ENCODE assay signal across 17 cellular contexts in genomic region chr11:68525320-68525719, GRCh38.
A peak's percentile ranks its signal among the peaks of the same experiment; 100 is the strongest.
DNase-seq lines count a peak whose midpoint lies in the region; ATAC-seq and TF ChIP-seq lines count a peak whose summit lies in the region.
"Had no signal": no experiment of that assay in that cellular context is flagged by ENCODE, and none has a peak within 500 bp of the region (broad histone marks: within the 10 kb centered on the region; RNA-seq: fewer than 3 reads in every experiment).

No MANE protein-coding gene starts in this region.

- CTCF ChIA-PET in CD4-positive, alpha-beta memory T cell (lab: Charles Lee; ENCODE audit: partially characterized antibody) = interaction anchor here (0.7 to 1.1 kb wide), 2 partner anchors 18 to 60 kb away, joined by 3 read pairs; no protein-coding TSS in a partner anchor

- TF ChIP-seq POLR2A in Peyer's patch (IDR thresholded peaks at IDR 0.05) = no peak

- H3K4me3 Mint-ChIP-seq in activated T-cell treated with anti-CD3 and anti-CD28 coated beads, Interleukin-2, amount 50 U/mL, for 24 hours = no peak overlapping the region
- no peak overlapping the region for H3K4me3 Mint-ChIP-seq in activated T-cell treated with anti-CD3 and anti-CD28 coated beads, Interleukin-2, amount 50 U/mL, for 72 hours
- H3K4me3 Mint-ChIP-seq in CD4-positive, alpha-beta memory T cell = no peak overlapping the region

- POLR2A ChIA-PET in CD4-positive, alpha-beta memory T cell (lab: Charles Lee; ENCODE audit: partially characterized antibody) = no interaction called here

- peaks cover 100% of the 10 kb centered on the region for H3K36me3 Mint-ChIP-seq in activated T-cell treated with anti-CD3 and anti-CD28 coated beads, Interleukin-2, amount 50 U/mL, for 24 hours (ENCODE audit: low read depth)
- H3K36me3 Mint-ChIP-seq in activated T-cell treated with anti-CD3 and anti-CD28 coated beads, Interleukin-2, amount 50 U/mL, for 72 hours (ENCODE audit: insufficient read depth in 2 of 2) = peaks cover 18 to 53% of the 10 kb centered on the region in 2 donors
- H3K36me3 Mint-ChIP-seq in CD4-positive, alpha-beta memory T cell = peaks cover 82 to 87% of the 10 kb centered on the region in 2 donors

- H3K36me3 ChIP-seq in psoas muscle (ENCODE audit: insufficient read depth in 1 of 2, low read depth in 1 of 2) (peaks cover 3 to 77% of the 10 kb centered on the region in 2 donors), Peyer's patch (peaks cover 0 to 31% (median 0%) of the 10 kb centered on the region in 3 donors)
- peaks cover 26% of the 10 kb centered on the region for H3K36me3 ChIP-seq in CD4-positive, alpha-beta memory T cell (ENCODE audit: insufficient read depth, low read length)

- 69 to 82% (median 75%) methylated on average over 3 of the region's 3 CpGs for WGBS in psoas muscle, 3 donors

- H3K4me1 Mint-ChIP-seq in activated T-cell treated with anti-CD3 and anti-CD28 coated beads, Interleukin-2, amount 50 U/mL, for 24 hours (ENCODE audit: low read depth) = peaks cover 89% of the 10 kb centered on the region
- H3K4me1 Mint-ChIP-seq in activated T-cell treated with anti-CD3 and anti-CD28 coated beads, Interleukin-2, amount 50 U/mL, for 72 hours (ENCODE audit: low read depth) = peaks cover 79% of the 10 kb centered on the region
- H3K4me1 Mint-ChIP-seq in CD4-positive, alpha-beta memory T cell = peaks cover 64 to 95% (median 78%) of the 10 kb centered on the region in 4 donors

- ATAC-seq in activated T-cell treated with anti-CD3 and anti-CD28 coated beads, Interleukin-2, amount 50 U/mL, for 72 hours (replicated peaks in 1 of 2) = no peak
- ATAC-seq in left colon (peak; percentile 83), psoas muscle (no peak), HG03025 (IDR thresholded peaks at IDR 0.05; ENCODE audit: low FRiP score, unreplicated experiment) (no peak)
- ATAC-seq: Right ventricle myocardium inferior had no signal

- H3K27ac Mint-ChIP-seq in activated T-cell treated with anti-CD3 and anti-CD28 coated beads, Interleukin-2, amount 50 U/mL, for 24 hours = peak overlapping the region; percentile 46
- H3K27ac Mint-ChIP-seq in activated T-cell treated with anti-CD3 and anti-CD28 coated beads, Interleukin-2, amount 50 U/mL, for 72 hours = no peak overlapping the region
- H3K27ac Mint-ChIP-seq in CD4-positive, alpha-beta memory T cell = peak overlapping the region in 2 of 7 donors; percentile 11 to 77

- intact Hi-C loops in left colon (cut with DNase I, micrococcal nuclease) = no loop called here
- intact Hi-C loops in psoas muscle (cut with DNase I) = loop anchor here (1.0 to 10.0 kb wide), 2 partner anchors 30 to 61 kb away; partner anchors contain the start of gene PPP6R3 (in 1 of the 2)
- intact Hi-C loops in CD4-positive, alpha-beta memory T cell (cut with micrococcal nuclease) = no loop called here

- H3K9me3 Mint-ChIP-seq in activated T-cell treated with anti-CD3 and anti-CD28 coated beads, Interleukin-2, amount 50 U/mL, for 24 hours = no peaks in the 10 kb centered on the region
- no peaks in the 10 kb centered on the region for H3K9me3 Mint-ChIP-seq in activated T-cell treated with anti-CD3 and anti-CD28 coated beads, Interleukin-2, amount 50 U/mL, for 72 hours
- no peaks in the 10 kb centered on the region for H3K9me3 Mint-ChIP-seq in CD4-positive, alpha-beta memory T cell

- no peak for DNase-seq in activated T-cell treated with anti-CD3 and anti-CD28 coated beads, Interleukin-2, amount 50 U/mL, for 24 hours
- DNase-seq in activated T-cell treated with anti-CD3 and anti-CD28 coated beads, Interleukin-2, amount 50 U/mL, for 72 hours = no peak
- no peak for DNase-seq in left colon
- DNase-seq in psoas muscle = no peak
- DNase-seq in coronary artery (ENCODE audit: low spot score) = no peak
- DNase-seq in CD4-positive, alpha-beta memory T cell = no peak
- DNase-seq in Peyer's patch = no peak
- DNase-seq: 8988T, DND-41, NCI-H1048, NCI-H146, NCI-H2081, NCI-H510A, NCI-H774 had no signal

- peaks cover 71% of the 10 kb centered on the region for H3K4me1 ChIP-seq in psoas muscle
- peaks cover 38% of the 10 kb centered on the region for H3K4me1 ChIP-seq in CD4-positive, alpha-beta memory T cell (ENCODE audit: insufficient read depth, low read length)
- peaks cover 0 to 46% (median 2%) of the 10 kb centered on the region in 4 donors for H3K4me1 ChIP-seq in Peyer's patch

- no peaks in the 10 kb centered on the region for H3K27me3 Mint-ChIP-seq in activated T-cell treated with anti-CD3 and anti-CD28 coated beads, Interleukin-2, amount 50 U/mL, for 24 hours
- H3K27me3 Mint-ChIP-seq in activated T-cell treated with anti-CD3 and anti-CD28 coated beads, Interleukin-2, amount 50 U/mL, for 72 hours (ENCODE audit: low read depth) = no peaks in the 10 kb centered on the region
- no peaks in the 10 kb centered on the region for H3K27me3 Mint-ChIP-seq in CD4-positive, alpha-beta memory T cell

- no peak overlapping the region for H3K4me3 ChIP-seq in psoas muscle
- no peak overlapping the region for H3K4me3 ChIP-seq in coronary artery
- H3K4me3 ChIP-seq in CD4-positive, alpha-beta memory T cell (ENCODE audit: low read length in 2 of 2) = no peak overlapping the region
- no peak overlapping the region for H3K4me3 ChIP-seq in Peyer's patch
- H3K4me3 ChIP-seq: PC-9 had no signal

- no peaks in the 10 kb centered on the region for H3K27me3 ChIP-seq in psoas muscle (ENCODE audit: insufficient read depth in 3 of 3, low read length in 2 of 3)
- H3K27me3 ChIP-seq in CD4-positive, alpha-beta memory T cell (ENCODE audit: insufficient read depth, low read length) = no peaks in the 10 kb centered on the region
- no peaks in the 10 kb centered on the region for H3K27me3 ChIP-seq in Peyer's patch

- TF ChIP-seq CTCF in psoas muscle (IDR thresholded peaks at IDR 0.05) (no peak), coronary artery (IDR thresholded peaks at IDR 0.05) (no peak), Peyer's patch (IDR thresholded peaks at IDR 0.05) (no peak)

- H3K9me3 ChIP-seq in psoas muscle (no peaks in the 10 kb centered on the region), Peyer's patch (no peaks in the 10 kb centered on the region)
- H3K9me3 ChIP-seq in CD4-positive, alpha-beta memory T cell (ENCODE audit: control insufficient read depth in 1 of 2, low read length in 2 of 2) = no peaks in the 10 kb centered on the region

- H3K27ac ChIP-seq in psoas muscle (peak overlapping the region; percentile 72), coronary artery (no peak overlapping the region), Peyer's patch (peak overlapping the region in 2 of 4 donors; percentile 19 to 56)
- no peak overlapping the region for H3K27ac ChIP-seq in CD4-positive, alpha-beta memory T cell (ENCODE audit: low read depth, low read length)
- H3K27ac ChIP-seq: PC-9 had no signal

Comparison
In these comparisons a context has a peak if more than half of its experiments do, and no peak if none do; other contexts are left out.
1. intact Hi-C loops: an anchor here in psoas muscle (1.0 to 10.0 kb wide); none called in left colon and CD4-positive, alpha-beta memory T cell.